In the genomic region with DNA sequence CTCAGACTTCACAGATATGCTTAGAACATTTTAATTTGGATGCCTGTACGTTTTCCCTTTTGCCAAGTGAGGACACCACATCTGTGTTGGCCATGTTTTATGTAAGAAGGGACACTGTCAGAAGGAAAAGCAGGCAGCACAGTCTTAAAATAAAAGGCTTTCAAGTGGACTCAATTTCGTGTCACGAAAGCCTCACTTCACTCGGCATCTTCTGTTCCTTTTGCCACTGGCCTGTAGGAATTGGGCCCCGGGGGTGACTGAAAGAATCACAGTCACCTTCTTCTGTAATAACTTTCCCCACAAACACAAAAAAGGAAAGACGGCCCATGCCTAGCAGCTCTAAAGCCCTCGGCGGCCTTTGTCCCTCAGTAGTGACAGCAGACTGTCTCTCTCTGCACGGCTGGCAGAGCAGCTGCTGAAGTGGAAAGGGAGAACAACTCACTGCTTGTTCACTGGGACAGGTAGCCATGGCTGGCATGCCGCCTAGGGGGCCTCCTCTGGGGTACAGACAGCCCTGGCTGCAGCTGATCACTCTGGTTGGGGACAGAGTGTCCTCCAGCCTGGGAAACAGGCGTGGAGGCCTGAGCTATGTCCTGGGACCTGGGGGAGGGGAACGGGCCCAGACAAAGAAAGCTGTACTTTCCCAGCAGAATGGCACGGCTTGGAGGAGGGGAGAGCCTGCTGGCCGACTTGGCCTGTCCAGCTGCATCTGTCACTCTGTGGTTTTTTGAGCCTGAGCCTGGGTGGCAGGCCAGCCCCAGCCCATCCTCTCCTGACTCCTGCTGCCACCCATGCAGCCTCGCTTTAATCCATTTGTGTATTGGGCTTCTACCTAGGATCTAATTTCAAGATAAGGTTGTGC, we compare ENCODE assay signal across 8 cellular contexts. TPM values are rescaled to one million over a fixed set of nuclear protein-coding genes. Genes with fewer than 3 reads are reported as not detected.
DNase-seq lines count a peak whose midpoint lies in the region; ATAC-seq and TF ChIP-seq lines count a peak whose summit lies in the region.

No MANE protein-coding gene starts in this region.

- intact Hi-C loops in PC-3 (cut with micrococcal nuclease): no loop called here
- intact Hi-C loops in left ventricle myocardium inferior (cut with micrococcal nuclease): no loop called here

- no peak overlapping the region for H3K9ac ChIP-seq in PC-3 (ENCODE audit: low read length)

- H3K27ac ChIP-seq in PC-3 (ENCODE audit: low read length) (no peak overlapping the region), left ventricle myocardium inferior (replicated peaks) (peak overlapping the region; percentile 96)

- BruUV-seq in PC-3 (replicated peaks; lab: Mats Ljungman, UMichigan): no TSS peak

- no peaks in the 10 kb centered on the region for H3F3A ChIP-seq in PC-3 (ENCODE audit: low read length, unreplicated experiment)

- peak overlapping the region; percentile 33 for H3K4me3 ChIP-seq in GM06990 (replicated peaks; ENCODE audit: low read depth, low read length)
- H3K4me3 ChIP-seq in PC-3 (ENCODE audit: low read length): no peak overlapping the region
- H3K4me3 ChIP-seq in left ventricle myocardium inferior: peak overlapping the region; percentile 85

- H3K9me3 ChIP-seq in PC-3 (ENCODE audit: low read length) (no peaks in the 10 kb centered on the region), left ventricle myocardium inferior (replicated peaks) (no peaks in the 10 kb centered on the region)

- ATAC-seq in PC-3: no peak
- ATAC-seq in GM21360 (IDR thresholded peaks at IDR 0.05; ENCODE audit: unreplicated experiment): no peak
- no peak for ATAC-seq in HG02973 (IDR thresholded peaks at IDR 0.05; ENCODE audit: unreplicated experiment)

- peak; percentile 3 for TF ChIP-seq CTCF in GM06990 (IDR thresholded peaks at IDR 0.05; ENCODE audit: insufficient read depth, low read length, poor library complexity, severe bottlenecking)
- TF ChIP-seq CTCF in PC-3 (conservative IDR thresholded peaks at IDR 0.05; ENCODE audit: low read depth, low read length): 0 out of 2 replicates have a peak, but pooled peaks have one; percentile 10
- no peak for TF ChIP-seq CTCF in left ventricle myocardium inferior (IDR thresholded peaks at IDR 0.05; ENCODE audit: borderline replicate concordance)

- peak; percentile 66 for DNase-seq in GM06990 (ENCODE audit: extremely low read depth, insufficient read length)
- no peak for DNase-seq in PC-3
- peak; percentile 90 for DNase-seq in left ventricle myocardium inferior
- peak; percentile 97 for DNase-seq in putamen (ENCODE audit: low spot score)
- no peak for DNase-seq in stimulated activated naive CD4-positive, alpha-beta T cell (lab: John Stamatoyannopoulos, UW)
- DNase-seq in NCI-H2081 treated with DMSO at 0.1 percent for 48 hours (lab: John Stamatoyannopoulos, UW): no peak

- 0 out of 2 replicates have a peak, but pooled peaks cover 4% of the 10 kb centered on the region for H3K4me1 ChIP-seq in PC-3 (ENCODE audit: insufficient read depth, low read length)
- peaks cover 96% of the 10 kb centered on the region for H3K4me1 ChIP-seq in left ventricle myocardium inferior

- no peaks in the 10 kb centered on the region for H3K36me3 ChIP-seq in GM06990 (ENCODE audit: control insufficient read depth, insufficient read depth, low read length)
- no peaks in the 10 kb centered on the region for H3K36me3 ChIP-seq in PC-3 (ENCODE audit: low read depth, low read length)
- no peaks in the 10 kb centered on the region for H3K36me3 ChIP-seq in left ventricle myocardium inferior

- no peaks in the 10 kb centered on the region for H3K9me2 ChIP-seq in PC-3 (replicated peaks; ENCODE audit: low read length)

- no peaks in the 10 kb centered on the region for H4K20me1 ChIP-seq in PC-3 (ENCODE audit: low read length)

- POLR2A ChIA-PET in PC-3 (lab: Charles Lee; ENCODE audit: unreplicated experiment): interaction anchor here (0.7 kb wide), 1 partner anchor 1332 kb away, joined by 3 read pairs; no protein-coding TSS in a partner anchor

- no peak overlapping the region for H3K4me2 ChIP-seq in PC-3 (ENCODE audit: low read length)

- no peaks in the 10 kb centered on the region for H3K27me3 ChIP-seq in GM06990 (replicated peaks; ENCODE audit: control insufficient read depth, insufficient read depth, low read length)
- no peaks in the 10 kb centered on the region for H3K27me3 ChIP-seq in PC-3 (ENCODE audit: low read length)
- no peaks in the 10 kb centered on the region for H3K27me3 ChIP-seq in left ventricle myocardium inferior (ENCODE audit: low read depth)

- peaks cover 2% of the 10 kb centered on the region for H3K79me2 ChIP-seq in PC-3 (ENCODE audit: low read length)

- no peak overlapping the region for H2AFZ ChIP-seq in PC-3 (ENCODE audit: low read length)

- CTCF ChIA-PET in PC-3 (lab: Charles Lee): interaction anchor here (0.6 kb wide), 1 partner anchor 97 kb away, joined by 5 read pairs; no protein-coding TSS in a partner anchor

RNA-seq across cellular contexts. Expression of a gene that starts 4.4 kb away (rescaled TPM):
- 7.7 and 8.7 TPM in 2 replicates for total RNA-seq in PC-3 (2014; rRNA removed)
- 103 TPM for total RNA-seq in left ventricle myocardium inferior

RNA-seq across cellular contexts. Expression of a gene that starts 14.6 kb away (rescaled TPM):
- total RNA-seq in PC-3 (2014; rRNA removed): 8.0 and 9.0 TPM in 2 replicates
- total RNA-seq in left ventricle myocardium inferior: 27.5 TPM

RNA-seq across cellular contexts. Expression of a gene that starts 36.7 kb away (rescaled TPM):
- total RNA-seq in PC-3 (2014; rRNA removed): 17.6 and 24.8 TPM in 2 replicates
- total RNA-seq in left ventricle myocardium inferior: 14.2 TPM

RNA-seq across cellular contexts. Expression of a gene that starts 52.9 kb away (rescaled TPM):
- total RNA-seq in PC-3 (2014; rRNA removed) (not detected in 2 replicates), left ventricle myocardium inferior (not detected)

Comparison
In these comparisons a context has a peak if more than half of its experiments do, and no peak if none do; other contexts are left out.
1. DNase-seq: peak in GM06990 (single experiment), left ventricle myocardium inferior (single experiment) and putamen (single experiment); none in PC-3 (single experiment), stimulated activated naive CD4-positive, alpha-beta T cell (0 of 6) and NCI-H2081 treated with DMSO at 0.1 percent for 48 hours (single experiment).
2. RNA of a gene that starts 4.4 kb away (total RNA-seq): 103 TPM in left ventricle myocardium inferior (single experiment); 7.7 to 8.7 TPM in PC-3; every median in the first group is over 10 times any median in the second.